ENCODE assay signal across 8 cellular contexts in genomic region chr14:45085004-45085403, GRCh38. TPM values are rescaled to one million over a fixed set of nuclear protein-coding genes. Genes with fewer than 3 reads are reported as not detected.
DNase-seq lines count a peak whose midpoint lies in the region; ATAC-seq and TF ChIP-seq lines count a peak whose summit lies in the region.

No MANE protein-coding gene starts in this region.

- peak overlapping the region; percentile 70 for H3K4me3 ChIP-seq in BJ (ENCODE audit: low read depth, low read length)
- H3K4me3 ChIP-seq in astrocyte of the cerebellum (ENCODE audit: low read depth, low read length) = peak overlapping the region; percentile 87
- peak overlapping the region; percentile 58 to 78 for H3K4me3 ChIP-seq in left lung
- peak overlapping the region in 2 of 3 donors; percentile 50 to 62 for H3K4me3 ChIP-seq in thyroid gland (replicated peaks in 1 of 3)

- no peaks in the 10 kb centered on the region for H3K36me3 ChIP-seq in BJ (ENCODE audit: control insufficient read depth, insufficient read depth, low read length)
- no peaks in the 10 kb centered on the region for H3K36me3 ChIP-seq in left lung
- no peaks in the 10 kb centered on the region for H3K36me3 ChIP-seq in thyroid gland

- H3K27ac ChIP-seq in left lung = peak overlapping the region; percentile 80
- no peak overlapping the region for H3K27ac ChIP-seq in thyroid gland

- DNase-seq in BJ (ENCODE audit: low read depth) = no peak
- peak; percentile 8 for DNase-seq in HuH-7 (ENCODE audit: low spot score)
- no peak for DNase-seq in astrocyte of the cerebellum (ENCODE audit: low read depth)
- no peak for DNase-seq in left lung
- no peak for DNase-seq in thyroid gland
- no peak for DNase-seq in NCI-H1048 (lab: John Stamatoyannopoulos, UW)
- DNase-seq in UCSD-AML1 (lab: John Stamatoyannopoulos, UW; ENCODE audit: unreplicated experiment) = no peak

- H3K4me1 ChIP-seq in left lung = peaks cover 7 to 40% of the 10 kb centered on the region in 2 donors
- peaks cover 5 to 27% of the 10 kb centered on the region in 2 donors for H3K4me1 ChIP-seq in thyroid gland

- CTCF ChIA-PET in BJ (lab: Yijun Ruan, JAX) = interaction anchor here (1.0 kb wide), 1 partner anchor 16 kb away, joined by 3 read pairs; no protein-coding TSS in a partner anchor

- no peak for TF ChIP-seq CTCF in BJ (IDR thresholded peaks at IDR 0.05; ENCODE audit: insufficient read depth, low read depth, low read length)
- no peak for TF ChIP-seq CTCF in astrocyte of the cerebellum (IDR thresholded peaks at IDR 0.05; ENCODE audit: low read depth, low read length, missing control alignments)
- TF ChIP-seq CTCF in left lung (IDR thresholded peaks at IDR 0.05) = no peak
- no peak for TF ChIP-seq CTCF in thyroid gland (IDR thresholded peaks at IDR 0.05)

- no peaks in the 10 kb centered on the region for H3K9me3 ChIP-seq in left lung
- no peaks in the 10 kb centered on the region for H3K9me3 ChIP-seq in thyroid gland

- 4% methylated on average over 3 of the region's 3 CpGs for WGBS in thyroid gland, 2 donors

- intact Hi-C loops in left lung (cut with DNase I) = no loop called here
- intact Hi-C loops in thyroid gland (cut with DNase I) = loop anchor here (10.0 kb wide), 1 partner anchor 50 kb away; the partner anchor contains the start of genes FANCM and FKBP3

- in situ Hi-C loops in astrocyte of the cerebellum (cut with HindIII; ENCODE audit: low sequenced_read_pairs) = no loop called here

- POLR2A ChIA-PET in BJ (lab: Charles Lee) = no interaction called here

- no peaks in the 10 kb centered on the region for H3K27me3 ChIP-seq in BJ (ENCODE audit: control insufficient read depth, insufficient read depth, low read length)
- H3K27me3 ChIP-seq in left lung = no peaks in the 10 kb centered on the region
- H3K27me3 ChIP-seq in thyroid gland = no peaks in the 10 kb centered on the region

- peak; percentile 33 for ATAC-seq in left lung
- no peak for ATAC-seq in HG03280 (IDR thresholded peaks at IDR 0.05; ENCODE audit: unreplicated experiment)

- no peak for TF ChIP-seq POLR2A in thyroid gland (IDR thresholded peaks at IDR 0.05)

RNA-seq across cellular contexts. Expression of gene PRPF39, which starts 1.1 kb away (rescaled TPM):
- polyA plus RNA-seq in BJ (2011; rRNA removed) = 26.4 and 37.8 TPM in 2 replicates
- 25.3 and 31.8 TPM in 2 replicates for polyA minus RNA-seq in BJ (2011; rRNA and poly(A)+ RNA removed)
- 10 to 100 TPM; 18.5 to 31.7 TPM for total RNA-seq in left lung
- 10 to 100 TPM; 33.2 to 47.0 (median 37.6) TPM for total RNA-seq in thyroid gland

RNA-seq across cellular contexts. Expression of gene FKBP3, which starts 49.3 kb away (rescaled TPM):
- 8.9 and 29.8 TPM in 2 replicates for polyA plus RNA-seq in BJ (2011; rRNA removed)
- 2.4 and 3.6 TPM in 2 replicates for polyA minus RNA-seq in BJ (2011; rRNA and poly(A)+ RNA removed)
- total RNA-seq in left lung = 10 to 100 TPM; 37.1 to 49.1 TPM
- 10 to 100 TPM; 12.3 to 45.1 (median 40.9) TPM for total RNA-seq in thyroid gland

RNA-seq across cellular contexts. Expression of gene FANCM, which starts 50.7 kb away (rescaled TPM):
- 1.9 and 3.4 TPM in 2 replicates for polyA plus RNA-seq in BJ (2011; rRNA removed)
- 3.8 and 4.7 TPM in 2 replicates for polyA minus RNA-seq in BJ (2011; rRNA and poly(A)+ RNA removed)
- total RNA-seq in left lung = 1 to 10 TPM; 6.0 to 7.6 TPM
- 10 to 100 TPM in 1 of 4 donors, 1 to 10 TPM in 3; 4.2 to 15.7 (median 7.6) TPM for total RNA-seq in thyroid gland

Comparison
In these comparisons a context has a peak if more than half of its experiments do, and no peak if none do; other contexts are left out.
1. H3K27ac ChIP-seq: peak in left lung (2 of 2); none in thyroid gland (0 of 3).
2. Peak in every context shown above with its lines, with median percentiles within 50 percentile points of each other: H3K4me3 ChIP-seq.